22 cellular contexts compared by ENCODE assay signal in the genomic region with DNA sequence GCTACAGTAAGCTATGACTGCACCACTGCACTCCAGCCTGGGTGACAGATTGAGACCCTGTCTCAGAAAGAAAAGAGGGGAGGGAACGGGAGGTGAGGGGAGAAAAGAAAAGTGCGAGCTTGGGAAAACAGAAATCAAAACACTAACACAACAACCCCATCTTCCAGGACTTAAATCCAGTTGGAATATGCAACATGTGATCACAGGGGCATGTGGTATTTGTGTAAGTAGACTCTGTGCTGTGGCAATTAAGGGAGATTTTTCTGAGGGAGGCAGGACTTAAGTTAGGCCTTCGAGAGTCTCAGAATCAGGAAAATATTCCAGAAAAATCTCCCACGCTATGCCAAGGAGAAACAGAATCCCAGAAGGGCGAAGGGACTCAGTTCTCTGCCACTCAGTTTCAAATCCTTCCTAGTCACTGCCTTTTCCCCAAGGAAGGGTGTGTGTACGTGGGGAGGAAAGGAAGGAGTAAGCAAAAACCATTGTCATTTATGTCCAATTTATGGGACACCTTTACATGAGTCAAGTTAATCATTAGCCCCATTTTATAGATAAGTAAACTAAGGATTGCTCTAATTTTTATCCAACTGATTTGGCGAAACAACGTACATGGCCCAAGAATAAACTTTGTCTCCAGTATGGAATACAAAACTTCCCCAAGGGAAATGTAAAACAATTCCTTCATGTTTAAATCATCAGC. TPM values are rescaled to one million over a fixed set of nuclear protein-coding genes. Genes with fewer than 3 reads are reported as not detected.
A peak's percentile ranks its signal among the peaks of the same experiment; 100 is the strongest.
DNase-seq lines count a peak whose midpoint lies in the region; ATAC-seq and TF ChIP-seq lines count a peak whose summit lies in the region.
"Had no signal": no experiment of that assay in that cellular context is flagged by ENCODE, and none has a peak within 500 bp of the region (broad histone marks: within the 10 kb centered on the region; RNA-seq: fewer than 3 reads in every experiment).

No MANE protein-coding gene starts in this region.

- no peak overlapping the region for H2AK5ac ChIP-seq in H9 (ENCODE audit: insufficient read length, low read length)

- H3K27me3 Mint-ChIP-seq in H9 (ENCODE audit: low read depth) = peaks cover 11% of the 10 kb centered on the region
- H3K27me3 Mint-ChIP-seq in activated naive CD8-positive, alpha-beta T cell treated with anti-CD3 and anti-CD28 coated beads for 36 hours = no peaks in the 10 kb centered on the region
- no peaks in the 10 kb centered on the region for H3K27me3 Mint-ChIP-seq in MCF 10A (ENCODE audit: insufficient read depth, unreplicated experiment)
- H3K27me3 Mint-ChIP-seq: activated CD8-positive, alpha-beta memory T cell treated with anti-CD3 and anti-CD28 coated beads, Interleukin-2, amount 10 ng/mL, durations not matched to agents 7 days and 5 days; naive thymus-derived CD4-positive, alpha-beta T cell; stimulated activated naive B cell treated with anti-CD40 and anti-IgM and Interleukin-4, amounts not matched to agents 10 μg/mL and 1 μg/mL and 100 μg/mL, for 72 hours had no signal

- H2AFZ ChIP-seq in H9 (ENCODE audit: low read length) = no peak overlapping the region

- H3K56ac ChIP-seq in H9 (ENCODE audit: insufficient read length, low read depth, low read length) = no peak overlapping the region

- no peaks in the 10 kb centered on the region for H3K23me2 ChIP-seq in H9 (ENCODE audit: insufficient read length, low read depth, low read length, poor library complexity, severe bottlenecking)

- no peak overlapping the region for H2BK120ac ChIP-seq in H9 (ENCODE audit: low read depth, low read length, poor library complexity, severe bottlenecking)

- no peaks in the 10 kb centered on the region for H3K9me3 ChIP-seq in H9 (ENCODE audit: control insufficient read depth, low read depth, low read length)
- H3K9me3 ChIP-seq in ascending aorta = no peaks in the 10 kb centered on the region
- no peaks in the 10 kb centered on the region for H3K9me3 ChIP-seq in mucosa of descending colon
- H3K9me3 ChIP-seq in tibial artery = no peaks in the 10 kb centered on the region
- H3K9me3 ChIP-seq: suprapubic skin had no signal

- no peak overlapping the region for H3K4ac ChIP-seq in H9 (ENCODE audit: low read depth, low read length)

- CTCF ChIA-PET in MCF 10A (lab: Yijun Ruan, JAX) = interaction anchor here (0.6 to 21.7 kb wide), 6 partner anchors 12 to 97 kb away, joined by 3 to 472 read pairs (median 4); no protein-coding TSS in a partner anchor

- no peaks in the 10 kb centered on the region for H3K36me3 Mint-ChIP-seq in H9 (ENCODE audit: insufficient read depth in 1 of 3, low read depth in 3 of 3)
- no peaks in the 10 kb centered on the region for H3K36me3 Mint-ChIP-seq in activated naive CD8-positive, alpha-beta T cell treated with anti-CD3 and anti-CD28 coated beads for 36 hours
- no peaks in the 10 kb centered on the region for H3K36me3 Mint-ChIP-seq in MCF 10A (ENCODE audit: insufficient read depth, unreplicated experiment)
- H3K36me3 Mint-ChIP-seq: activated CD8-positive, alpha-beta memory T cell treated with anti-CD3 and anti-CD28 coated beads, Interleukin-2, amount 10 ng/mL, durations not matched to agents 7 days and 5 days; activated naive CD4-positive, alpha-beta T cell treated with anti-CD3 and anti-CD28 coated beads, Interleukin-2, amount 50 U/mL, for 72 hours; CD8-positive, alpha-beta T cell; naive thymus-derived CD4-positive, alpha-beta T cell; stimulated activated naive B cell treated with anti-CD40 and anti-IgM and Interleukin-4, amounts not matched to agents 10 μg/mL and 1 μg/mL and 100 μg/mL, for 72 hours had no signal

- H2BK15ac ChIP-seq in H9 (ENCODE audit: low read depth, low read length) = no peak overlapping the region

- H3K14ac ChIP-seq in H9 (ENCODE audit: insufficient read depth, low read length) = no peak overlapping the region

- H3K27ac Mint-ChIP-seq in H9 (peak overlapping the region in 2 of 3 experiments; percentile 72 to 77; a peak in 2 of 7 replicates), MCF 10A (ENCODE audit: low read depth, unreplicated experiment) (no peak overlapping the region)
- H3K27ac Mint-ChIP-seq in activated naive CD8-positive, alpha-beta T cell treated with anti-CD3 and anti-CD28 coated beads for 36 hours = no peak overlapping the region
- H3K27ac Mint-ChIP-seq: activated CD8-positive, alpha-beta memory T cell treated with anti-CD3 and anti-CD28 coated beads, Interleukin-2, amount 10 ng/mL, durations not matched to agents 7 days and 5 days; CD8-positive, alpha-beta T cell; stimulated activated naive B cell treated with anti-CD40 and anti-IgM and Interleukin-4, amounts not matched to agents 10 μg/mL and 1 μg/mL and 100 μg/mL, for 72 hours had no signal

- H3K79me2 ChIP-seq in H9 (ENCODE audit: insufficient read depth, low read length) = no peaks in the 10 kb centered on the region

- WGBS in H9 (ENCODE audit: extremely low coverage, insufficient read length, low lambda C conversion rate) = no CpG with 5 or more reads among the region's 8 CpGs

- no peak overlapping the region for H3K18ac ChIP-seq in H9 (ENCODE audit: insufficient read length, low read depth, low read length)

- no peak overlapping the region for H3K4me2 ChIP-seq in H9 (ENCODE audit: insufficient read depth, insufficient read length, low read length)
- H3K4me2 ChIP-seq: KMS-11 had no signal

- DNase-seq in H9 (no peak), ascending aorta (ENCODE audit: low spot score in 2 of 2) (no peak), mucosa of descending colon (peak in 1 of 3 donors; percentile 52), tibial artery (no peak), GM13976 (ENCODE audit: low spot score) (no peak), MCF 10A (ENCODE audit: unreplicated experiment) (no peak)
- DNase-seq in activated naive CD8-positive, alpha-beta T cell treated with anti-CD3 and anti-CD28 coated beads for 36 hours = no peak
- DNase-seq: activated CD4-positive, alpha-beta T cell treated with anti-CD3 and anti-CD28 coated beads, Interleukin-2, amount 50 U/mL, for 1 hour; activated CD8-positive, alpha-beta memory T cell treated with anti-CD3 and anti-CD28 coated beads, Interleukin-2, amount 10 ng/mL, durations not matched to agents 7 days and 5 days; caudate nucleus; CD8-positive, alpha-beta T cell; mammary epithelial cell; MV-4-11; naive thymus-derived CD4-positive, alpha-beta T cell; NCI-H1930; NCI-H774; retina; stimulated activated CD4-positive, alpha-beta T cell treated with anti-CD3 and anti-CD28 coated beads, Interleukin-4, amount 100 ng/mL, for 24 hours; stimulated activated naive B cell treated with anti-CD40 and anti-IgM and Interleukin-4, amounts not matched to agents 10 μg/mL and 1 μg/mL and 100 μg/mL, for 72 hours had no signal

- H3K4me1 ChIP-seq in H9 (ENCODE audit: insufficient read depth, low read length) (no peaks in the 10 kb centered on the region), ascending aorta (peaks cover 0 to 11% of the 10 kb centered on the region in 2 donors), mucosa of descending colon (ENCODE audit: low read depth) (peaks cover 31% of the 10 kb centered on the region), tibial artery (peaks cover 0 to 18% (median 7%) of the 10 kb centered on the region in 4 donors)

- intact Hi-C loops in ascending aorta (cut with DNase I) (no loop called here), mucosa of descending colon (cut with DNase I, micrococcal nuclease) (no loop called here), tibial artery (cut with DNase I; ENCODE audit: low total_unique reads) (no loop called here), MCF 10A (cut with micrococcal nuclease) (loop anchor here (10.0 kb wide), 1 partner anchor 368 kb away; a partner anchor contains a TSS)

- no peak overlapping the region for H3K23ac ChIP-seq in H9 (ENCODE audit: insufficient read length, low read depth, low read length)

- no peak overlapping the region for H4K8ac ChIP-seq in H9 (replicated peaks; ENCODE audit: insufficient read length, low read depth, low read length)

- H4K91ac ChIP-seq in H9 (ENCODE audit: insufficient read length, low read depth, low read length) = no peak overlapping the region

- no peaks in the 10 kb centered on the region for H4K20me1 ChIP-seq in H9 (ENCODE audit: control insufficient read depth, insufficient read depth, insufficient read length)

- H3K79me1 ChIP-seq in H9 (ENCODE audit: insufficient read depth, low read depth, low read length, poor library complexity, severe bottlenecking) = no peaks in the 10 kb centered on the region

- H2BK20ac ChIP-seq in H9 (ENCODE audit: low read depth, low read length, poor library complexity, severe bottlenecking) = no peak overlapping the region

- H3K36me3 ChIP-seq in ascending aorta = no peaks in the 10 kb centered on the region
- H3K36me3 ChIP-seq in mucosa of descending colon (ENCODE audit: low read depth) = no peaks in the 10 kb centered on the region
- H3K36me3 ChIP-seq in tibial artery = no peaks in the 10 kb centered on the region
- H3K36me3 ChIP-seq: suprapubic skin had no signal

- H3K27me3 ChIP-seq in H9 (ENCODE audit: insufficient read depth, low read length) (no peaks in the 10 kb centered on the region), ascending aorta (no peaks in the 10 kb centered on the region), tibial artery (no peaks in the 10 kb centered on the region)
- H3K27me3 ChIP-seq: suprapubic skin had no signal

- H2BK12ac ChIP-seq in H9 (ENCODE audit: insufficient read length, low read depth, low read length) = no peak overlapping the region

- H3K9me3 Mint-ChIP-seq in H9 (no peaks in the 10 kb centered on the region), MCF 10A (ENCODE audit: unreplicated experiment) (no peaks in the 10 kb centered on the region)
- H3K9me3 Mint-ChIP-seq in activated naive CD8-positive, alpha-beta T cell treated with anti-CD3 and anti-CD28 coated beads for 36 hours = no peaks in the 10 kb centered on the region
- H3K9me3 Mint-ChIP-seq: activated naive CD4-positive, alpha-beta T cell treated with anti-CD3 and anti-CD28 coated beads, Interleukin-2, amount 50 U/mL, for 72 hours; CD8-positive, alpha-beta T cell; stimulated activated naive B cell treated with anti-CD40 and anti-IgM and Interleukin-4, amounts not matched to agents 10 μg/mL and 1 μg/mL and 100 μg/mL, for 72 hours had no signal

- peak; percentile 77 for ATAC-seq in mucosa of descending colon
- ATAC-seq: activated CD8-positive, alpha-beta memory T cell treated with anti-CD3 and anti-CD28 coated beads, Interleukin-2, amount 10 ng/mL, durations not matched to agents 7 days and 5 days; activated naive CD4-positive, alpha-beta T cell treated with anti-CD3 and anti-CD28 coated beads, Interleukin-2, amount 50 U/mL, for 72 hours; CD8-positive, alpha-beta T cell; naive thymus-derived CD4-positive, alpha-beta T cell; stimulated activated naive B cell treated with anti-CD40 and anti-IgM and Interleukin-4, amounts not matched to agents 10 μg/mL and 1 μg/mL and 100 μg/mL, for 72 hours had no signal

- H3K9ac ChIP-seq in H9 (ENCODE audit: extremely low read depth, insufficient read length, low read length) = no peak overlapping the region
- H3K9ac ChIP-seq: KMS-11 had no signal

- H3K4me3 Mint-ChIP-seq in H9 = no peak overlapping the region
- H3K4me3 Mint-ChIP-seq in activated naive CD8-positive, alpha-beta T cell treated with anti-CD3 and anti-CD28 coated beads for 36 hours = no peak overlapping the region
- H3K4me3 Mint-ChIP-seq in MCF 10A (ENCODE audit: unreplicated experiment) = no peak overlapping the region
- H3K4me3 Mint-ChIP-seq: activated CD8-positive, alpha-beta memory T cell treated with anti-CD3 and anti-CD28 coated beads, Interleukin-2, amount 10 ng/mL, durations not matched to agents 7 days and 5 days; CD8-positive, alpha-beta T cell; naive thymus-derived CD4-positive, alpha-beta T cell; stimulated activated naive B cell treated with anti-CD40 and anti-IgM and Interleukin-4, amounts not matched to agents 10 μg/mL and 1 μg/mL and 100 μg/mL, for 72 hours had no signal

- H3K4me1 Mint-ChIP-seq in H9 = peaks cover 21 to 26% of the 10 kb centered on the region in 2 experiments
- peaks cover 14% of the 10 kb centered on the region for H3K4me1 Mint-ChIP-seq in activated naive CD8-positive, alpha-beta T cell treated with anti-CD3 and anti-CD28 coated beads for 36 hours
- peaks cover 6% of the 10 kb centered on the region for H3K4me1 Mint-ChIP-seq in MCF 10A (ENCODE audit: insufficient read depth, unreplicated experiment)

- POLR2A ChIA-PET in MCF 10A (lab: Yijun Ruan, JAX) = no interaction called here

- H3K4me3 ChIP-seq in ascending aorta (no peak overlapping the region), mucosa of descending colon (no peak overlapping the region), tibial artery (no peak overlapping the region)
- H3K4me3 ChIP-seq: suprapubic skin had no signal

- H3K27ac ChIP-seq in H9 (ENCODE audit: insufficient read length, low read depth, low read length) = no peak overlapping the region
- peak overlapping the region; percentile 27 to 34 for H3K27ac ChIP-seq in ascending aorta
- H3K27ac ChIP-seq in tibial artery = peak overlapping the region; percentile 38 to 58
- H3K27ac ChIP-seq: KMS-11, suprapubic skin had no signal

- TF ChIP-seq CTCF in H9 (conservative IDR thresholded peaks at IDR 0.05) (no peak), ascending aorta (IDR thresholded peaks at IDR 0.05) (no peak), mucosa of descending colon (IDR thresholded peaks at IDR 0.05) (no peak), tibial artery (IDR thresholded peaks at IDR 0.05) (no peak), GM13976 (IDR thresholded peaks at IDR 0.05; ENCODE audit: borderline replicate concordance, control extremely low read depth, extremely low read depth, insufficient read depth, missing control alignments) (no peak), MCF 10A (IDR thresholded peaks at IDR 0.05; ENCODE audit: unreplicated experiment) (no peak)

- in situ Hi-C loops in GM13976 (cut with MboI; ENCODE audit: low sequenced_read_pairs, unreplicated experiment) = loop anchor here (5.0 kb wide), 1 partner anchor 95 kb away; no protein-coding TSS in a partner anchor

- BruUV-seq in MCF 10A (replicated peaks; lab: Mats Ljungman, UMichigan) = no TSS peak

- no peak overlapping the region for H4K5ac ChIP-seq in H9 (ENCODE audit: insufficient read length, low read depth, low read length)

- H2BK5ac ChIP-seq in H9 (ENCODE audit: insufficient read length, low read length) = no peak overlapping the region

- H3T11ph ChIP-seq in H9 (ENCODE audit: low read length) = no peak overlapping the region

RNA-seq across cellular contexts. Expression of a gene that starts 12.3 kb away (rescaled TPM):
- total RNA-seq in H9 (2021) (113 and 119 TPM in 2 replicates), ascending aorta (1,094 TPM), mucosa of descending colon (100 to 1,000 TPM in 2 of 3 donors, 10 to 100 TPM in 1; 83.0 to 316 (median 121) TPM), MCF 10A (2022) (15.7 and 34.8 TPM in 2 replicates)
- total RNA-seq in activated naive CD8-positive, alpha-beta T cell treated with anti-CD3 and anti-CD28 coated beads for 36 hours = 10 to 100 TPM; 59.1 to 59.5 TPM

RNA-seq across cellular contexts. Expression of a gene that starts 16.0 kb away (rescaled TPM):
- 5.1 TPM in 2 replicates for total RNA-seq in H9 (2021)
- not detected for total RNA-seq in ascending aorta
- 10 to 100 TPM in 2 of 3 donors, 1 to 10 TPM in 1; 8.6 to 18.0 (median 14.5) TPM for total RNA-seq in mucosa of descending colon
- total RNA-seq in activated naive CD8-positive, alpha-beta T cell treated with anti-CD3 and anti-CD28 coated beads for 36 hours = 10 to 100 TPM; 36.1 to 37.5 TPM
- total RNA-seq in MCF 10A (2022) = 0.32 and 0.89 TPM in 2 replicates

Comparison
In these comparisons a context has a peak if more than half of its experiments do, and no peak if none do; other contexts are left out.
1. H3K27ac Mint-ChIP-seq: peak in H9 (2 of 3); none in activated naive CD8-positive, alpha-beta T cell treated with anti-CD3 and anti-CD28 coated beads for 36 hours (single experiment) and MCF 10A (single experiment).